Comparison of ENCODE assay signal across 1 cellular context in the genomic region with DNA sequence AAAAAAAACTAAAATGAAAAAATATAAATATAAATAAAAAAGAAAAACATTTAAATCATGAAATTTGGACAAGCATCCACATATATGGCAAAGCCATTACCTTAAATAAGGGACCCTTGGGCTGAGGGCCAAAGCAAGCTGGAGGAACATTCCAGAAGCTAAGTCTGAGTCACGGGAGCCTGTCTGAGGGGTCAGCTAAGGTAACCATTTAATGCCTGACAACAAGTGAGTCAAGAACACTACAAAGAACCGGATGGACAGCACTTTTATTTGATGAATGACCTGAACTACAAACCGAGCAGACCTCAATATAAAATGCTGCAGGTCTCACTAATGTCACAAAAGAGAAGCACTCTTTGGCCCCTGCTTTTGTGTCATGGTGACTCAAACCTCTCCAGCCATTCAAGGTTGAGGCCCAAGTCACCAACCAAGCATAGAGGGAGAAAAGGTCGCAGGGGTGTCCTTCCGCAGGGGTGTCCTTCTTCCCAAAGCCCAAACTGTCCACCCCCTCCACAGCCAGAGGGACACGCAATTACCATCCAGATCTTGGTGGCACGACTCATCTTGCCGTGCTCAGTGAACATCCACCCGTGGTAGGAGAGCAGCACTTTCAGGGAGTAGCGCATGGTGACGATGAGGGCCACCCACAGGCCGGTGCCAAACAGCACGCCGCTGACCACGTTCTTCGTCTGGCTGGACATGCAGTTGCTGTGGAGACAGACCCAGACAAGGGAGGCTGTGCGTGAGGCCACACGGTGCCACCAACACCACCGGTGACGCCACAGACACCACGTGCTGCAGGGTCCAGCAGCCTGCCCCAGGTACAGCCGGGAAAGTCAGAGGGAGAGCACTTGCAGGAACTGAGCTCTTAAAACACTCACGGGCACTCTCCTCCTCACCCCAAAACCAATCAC.
TF ChIP-seq lines count a peak whose summit lies in the region.

No MANE protein-coding gene starts in this region.

TF ChIP-seq in SK-N-SH, 30 proteins besides CTCF, POLR2A, EP300 and RAD21:
- TF ChIP-seq RFX5 (IDR thresholded peaks at IDR 0.05; ENCODE audit: low read length), result peak; percentile 88
- TF ChIP-seq RXRA (IDR thresholded peaks at IDR 0.05; ENCODE audit: borderline replicate concordance, low read depth), result peak; percentile 31; the same call in 1 of the 2 replicates
- peak; percentile 30; the same call in 1 of the 2 replicates for TF ChIP-seq FOSL2 (IDR thresholded peaks at IDR 0.05; ENCODE audit: borderline replicate concordance, low read depth)
- no peak for TF ChIP-seq JUND (IDR thresholded peaks at IDR 0.05)
- no peak for TF ChIP-seq GATA2 (CRISPR knock-in tag; IDR thresholded peaks at IDR 0.05)
TF ChIP-seq in SK-N-SH: peak in this region for 3.
